Comparison of ENCODE assay signal across 13 cellular contexts in the genomic region with DNA sequence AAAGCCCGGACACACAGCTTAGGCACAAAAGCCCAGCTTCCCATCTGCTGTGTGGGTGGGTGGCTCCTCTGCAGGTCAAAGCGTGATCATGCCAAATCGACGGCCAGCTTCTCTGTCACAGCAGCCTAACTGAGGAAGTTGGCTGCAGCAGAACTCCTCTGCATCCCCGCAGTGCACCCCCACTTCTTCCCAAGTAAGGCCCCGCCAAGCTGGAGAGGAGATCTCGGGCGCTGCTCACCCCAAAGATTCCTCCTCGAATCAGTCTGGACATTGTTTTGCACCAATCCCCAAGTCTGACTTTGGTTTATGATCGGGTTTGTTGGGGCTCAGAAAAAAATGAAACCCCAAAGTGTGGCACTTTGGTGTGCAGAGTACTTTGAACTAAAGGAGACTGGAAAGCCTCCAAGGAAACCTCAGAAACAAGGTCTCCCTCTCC. TPM values are rescaled to one million over a fixed set of nuclear protein-coding genes. Genes with fewer than 3 reads are reported as not detected.
DNase-seq lines count a peak whose midpoint lies in the region; ATAC-seq and TF ChIP-seq lines count a peak whose summit lies in the region.
"Had no signal": no experiment of that assay in that cellular context is flagged by ENCODE, and none has a peak within 500 bp of the region (broad histone marks: within the 10 kb centered on the region; RNA-seq: fewer than 3 reads in every experiment).

No MANE protein-coding gene starts in this region.

- peak overlapping the region; percentile 89 for H3K27ac Mint-ChIP-seq in activated naive CD4-positive, alpha-beta T cell treated with anti-CD3 and anti-CD28 coated beads, Interleukin-2, amount 50 U/mL, for 24 hours
- H3K27ac Mint-ChIP-seq in WTC11 = no peak overlapping the region
- H3K27ac Mint-ChIP-seq: type B pancreatic cell had no signal

- H3K27me3 ChIP-seq in thyroid gland = no peaks in the 10 kb centered on the region

- intact Hi-C loops in thyroid gland (cut with DNase I) = loop anchor here (10.0 kb wide), 1 partner anchor 320 kb away; no protein-coding TSS in a partner anchor

- no peak overlapping the region for H3K4me3 ChIP-seq in thyroid gland (replicated peaks in 1 of 3)

- peaks cover 46% of the 10 kb centered on the region for H3K4me1 Mint-ChIP-seq in activated naive CD4-positive, alpha-beta T cell treated with anti-CD3 and anti-CD28 coated beads, Interleukin-2, amount 50 U/mL, for 24 hours
- peaks cover 20% of the 10 kb centered on the region for H3K4me1 Mint-ChIP-seq in WTC11

- H3K36me3 Mint-ChIP-seq in activated naive CD4-positive, alpha-beta T cell treated with anti-CD3 and anti-CD28 coated beads, Interleukin-2, amount 50 U/mL, for 24 hours = peaks cover 12% of the 10 kb centered on the region
- H3K36me3 Mint-ChIP-seq in WTC11 = no peaks in the 10 kb centered on the region
- H3K36me3 Mint-ChIP-seq: type B pancreatic cell had no signal

- TF ChIP-seq POLR2A in GM15510 (IDR thresholded peaks at IDR 0.05; ENCODE audit: borderline replicate concordance, extremely low read depth, insufficient read length) (peak; percentile 42), thyroid gland (IDR thresholded peaks at IDR 0.05) (no peak)

- DNase-seq in MV-4-11 (lab: John Stamatoyannopoulos, UW) = peak; percentile 47
- DNase-seq in stimulated activated CD4-positive, alpha-beta T cell treated with anti-CD3 and anti-CD28 coated beads, Interleukin-4, amount 100 ng/mL, for 1 hour = peak; percentile 18
- no peak for DNase-seq in SW 1271 (lab: John Stamatoyannopoulos, UW)
- no peak for DNase-seq in WTC11 (ENCODE audit: low spot score)
- DNase-seq in thyroid gland = no peak
- DNase-seq: activated T-cell treated with anti-CD3 and anti-CD28 coated beads, Interleukin-2, amount 50 U/mL, for 4 hours; hippocampal formation; SIG-M5 had no signal

- peaks cover 20 to 23% of the 10 kb centered on the region in 2 donors for H3K4me1 ChIP-seq in thyroid gland

- H3K36me3 ChIP-seq in thyroid gland = no peaks in the 10 kb centered on the region

- no peaks in the 10 kb centered on the region for H3K27me3 Mint-ChIP-seq in activated naive CD4-positive, alpha-beta T cell treated with anti-CD3 and anti-CD28 coated beads, Interleukin-2, amount 50 U/mL, for 24 hours
- H3K27me3 Mint-ChIP-seq in WTC11 (ENCODE audit: low read depth) = no peaks in the 10 kb centered on the region
- H3K27me3 Mint-ChIP-seq: type B pancreatic cell had no signal

- TF ChIP-seq CTCF in WTC11 (IDR thresholded peaks at IDR 0.05) = no peak
- no peak for TF ChIP-seq CTCF in thyroid gland (IDR thresholded peaks at IDR 0.05)

- 84 to 96% methylated on average over 10 of the region's 10 CpGs for WGBS in thyroid gland, 2 donors

- H3K9me3 ChIP-seq in thyroid gland = no peaks in the 10 kb centered on the region

- H3K27ac ChIP-seq in thyroid gland = no peak overlapping the region

- H3K4me3 Mint-ChIP-seq in activated naive CD4-positive, alpha-beta T cell treated with anti-CD3 and anti-CD28 coated beads, Interleukin-2, amount 50 U/mL, for 24 hours = peak overlapping the region; percentile 15
- no peak overlapping the region for H3K4me3 Mint-ChIP-seq in WTC11
- H3K4me3 Mint-ChIP-seq: type B pancreatic cell had no signal

- ATAC-seq in WTC11 (no peak), GM21390 (IDR thresholded peaks at IDR 0.05; ENCODE audit: unreplicated experiment) (no peak)

- POLR2A ChIA-PET in WTC11 (lab: Charles Lee) = interaction anchor here (0.6 kb wide), 1 partner anchor 808 kb away, joined by 3 read pairs; no protein-coding TSS in a partner anchor

- H3K9me3 Mint-ChIP-seq in activated naive CD4-positive, alpha-beta T cell treated with anti-CD3 and anti-CD28 coated beads, Interleukin-2, amount 50 U/mL, for 24 hours = no peaks in the 10 kb centered on the region
- no peaks in the 10 kb centered on the region for H3K9me3 Mint-ChIP-seq in WTC11
- H3K9me3 Mint-ChIP-seq: activated T-cell treated with anti-CD3 and anti-CD28 coated beads, Interleukin-2, amount 50 U/mL, for 4 hours; type B pancreatic cell had no signal

- CTCF ChIA-PET in WTC11 (lab: Charles Lee) = no interaction called here

TF ChIP-seq in WTC11, 78 proteins besides CTCF, POLR2A, EP300 and RAD21:
- TF ChIP-seq, protein P1, sequence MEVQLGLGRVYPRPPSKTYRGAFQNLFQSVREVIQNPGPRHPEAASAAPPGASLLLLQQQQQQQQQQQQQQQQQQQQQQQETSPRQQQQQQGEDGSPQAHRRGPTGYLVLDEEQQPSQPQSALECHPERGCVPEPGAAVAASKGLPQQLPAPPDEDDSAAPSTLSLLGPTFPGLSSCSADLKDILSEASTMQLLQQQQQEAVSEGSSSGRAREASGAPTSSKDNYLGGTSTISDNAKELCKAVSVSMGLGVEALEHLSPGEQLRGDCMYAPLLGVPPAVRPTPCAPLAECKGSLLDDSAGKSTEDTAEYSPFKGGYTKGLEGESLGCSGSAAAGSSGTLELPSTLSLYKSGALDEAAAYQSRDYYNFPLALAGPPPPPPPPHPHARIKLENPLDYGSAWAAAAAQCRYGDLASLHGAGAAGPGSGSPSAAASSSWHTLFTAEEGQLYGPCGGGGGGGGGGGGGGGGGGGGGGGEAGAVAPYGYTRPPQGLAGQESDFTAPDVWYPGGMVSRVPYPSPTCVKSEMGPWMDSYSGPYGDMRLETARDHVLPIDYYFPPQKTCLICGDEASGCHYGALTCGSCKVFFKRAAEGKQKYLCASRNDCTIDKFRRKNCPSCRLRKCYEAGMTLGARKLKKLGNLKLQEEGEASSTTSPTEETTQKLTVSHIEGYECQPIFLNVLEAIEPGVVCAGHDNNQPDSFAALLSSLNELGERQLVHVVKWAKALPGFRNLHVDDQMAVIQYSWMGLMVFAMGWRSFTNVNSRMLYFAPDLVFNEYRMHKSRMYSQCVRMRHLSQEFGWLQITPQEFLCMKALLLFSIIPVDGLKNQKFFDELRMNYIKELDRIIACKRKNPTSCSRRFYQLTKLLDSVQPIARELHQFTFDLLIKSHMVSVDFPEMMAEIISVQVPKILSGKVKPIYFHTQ (CRISPR knock-in tag; IDR thresholded peaks at IDR 0.05) = no peak
- TF ChIP-seq GTF2I (CRISPR knock-in tag; conservative IDR thresholded peaks at IDR 0.05) = no peak
- no peak for TF ChIP-seq IRF2 (CRISPR knock-in tag; IDR thresholded peaks at IDR 0.05; ENCODE audit: borderline replicate concordance, low read depth)
- TF ChIP-seq GRHL2 (CRISPR knock-in tag; IDR thresholded peaks at IDR 0.05; ENCODE audit: insufficient replicate concordance, severe bottlenecking) = no peak
- TF ChIP-seq, protein P2, sequence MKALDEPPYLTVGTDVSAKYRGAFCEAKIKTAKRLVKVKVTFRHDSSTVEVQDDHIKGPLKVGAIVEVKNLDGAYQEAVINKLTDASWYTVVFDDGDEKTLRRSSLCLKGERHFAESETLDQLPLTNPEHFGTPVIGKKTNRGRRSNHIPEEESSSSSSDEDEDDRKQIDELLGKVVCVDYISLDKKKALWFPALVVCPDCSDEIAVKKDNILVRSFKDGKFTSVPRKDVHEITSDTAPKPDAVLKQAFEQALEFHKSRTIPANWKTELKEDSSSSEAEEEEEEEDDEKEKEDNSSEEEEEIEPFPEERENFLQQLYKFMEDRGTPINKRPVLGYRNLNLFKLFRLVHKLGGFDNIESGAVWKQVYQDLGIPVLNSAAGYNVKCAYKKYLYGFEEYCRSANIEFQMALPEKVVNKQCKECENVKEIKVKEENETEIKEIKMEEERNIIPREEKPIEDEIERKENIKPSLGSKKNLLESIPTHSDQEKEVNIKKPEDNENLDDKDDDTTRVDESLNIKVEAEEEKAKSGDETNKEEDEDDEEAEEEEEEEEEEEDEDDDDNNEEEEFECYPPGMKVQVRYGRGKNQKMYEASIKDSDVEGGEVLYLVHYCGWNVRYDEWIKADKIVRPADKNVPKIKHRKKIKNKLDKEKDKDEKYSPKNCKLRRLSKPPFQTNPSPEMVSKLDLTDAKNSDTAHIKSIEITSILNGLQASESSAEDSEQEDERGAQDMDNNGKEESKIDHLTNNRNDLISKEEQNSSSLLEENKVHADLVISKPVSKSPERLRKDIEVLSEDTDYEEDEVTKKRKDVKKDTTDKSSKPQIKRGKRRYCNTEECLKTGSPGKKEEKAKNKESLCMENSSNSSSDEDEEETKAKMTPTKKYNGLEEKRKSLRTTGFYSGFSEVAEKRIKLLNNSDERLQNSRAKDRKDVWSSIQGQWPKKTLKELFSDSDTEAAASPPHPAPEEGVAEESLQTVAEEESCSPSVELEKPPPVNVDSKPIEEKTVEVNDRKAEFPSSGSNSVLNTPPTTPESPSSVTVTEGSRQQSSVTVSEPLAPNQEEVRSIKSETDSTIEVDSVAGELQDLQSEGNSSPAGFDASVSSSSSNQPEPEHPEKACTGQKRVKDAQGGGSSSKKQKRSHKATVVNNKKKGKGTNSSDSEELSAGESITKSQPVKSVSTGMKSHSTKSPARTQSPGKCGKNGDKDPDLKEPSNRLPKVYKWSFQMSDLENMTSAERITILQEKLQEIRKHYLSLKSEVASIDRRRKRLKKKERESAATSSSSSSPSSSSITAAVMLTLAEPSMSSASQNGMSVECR (CRISPR knock-in tag; IDR thresholded peaks at IDR 0.05; ENCODE audit: borderline replicate concordance) = no peak
- TF ChIP-seq, protein P3, sequence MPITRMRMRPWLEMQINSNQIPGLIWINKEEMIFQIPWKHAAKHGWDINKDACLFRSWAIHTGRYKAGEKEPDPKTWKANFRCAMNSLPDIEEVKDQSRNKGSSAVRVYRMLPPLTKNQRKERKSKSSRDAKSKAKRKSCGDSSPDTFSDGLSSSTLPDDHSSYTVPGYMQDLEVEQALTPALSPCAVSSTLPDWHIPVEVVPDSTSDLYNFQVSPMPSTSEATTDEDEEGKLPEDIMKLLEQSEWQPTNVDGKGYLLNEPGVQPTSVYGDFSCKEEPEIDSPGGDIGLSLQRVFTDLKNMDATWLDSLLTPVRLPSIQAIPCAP (CRISPR knock-in tag; IDR thresholded peaks at IDR 0.05) = no peak
- TF ChIP-seq, protein P4, sequence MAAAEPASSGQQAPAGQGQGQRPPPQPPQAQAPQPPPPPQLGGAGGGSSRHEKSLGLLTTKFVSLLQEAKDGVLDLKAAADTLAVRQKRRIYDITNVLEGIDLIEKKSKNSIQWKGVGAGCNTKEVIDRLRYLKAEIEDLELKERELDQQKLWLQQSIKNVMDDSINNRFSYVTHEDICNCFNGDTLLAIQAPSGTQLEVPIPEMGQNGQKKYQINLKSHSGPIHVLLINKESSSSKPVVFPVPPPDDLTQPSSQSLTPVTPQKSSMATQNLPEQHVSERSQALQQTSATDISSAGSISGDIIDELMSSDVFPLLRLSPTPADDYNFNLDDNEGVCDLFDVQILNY (CRISPR knock-in tag; IDR thresholded peaks at IDR 0.05) = no peak
- no peak for TF ChIP-seq ZNF317 (CRISPR knock-in tag; IDR thresholded peaks at IDR 0.05; ENCODE audit: borderline replicate concordance, low read depth)
- no peak for TF ChIP-seq TCF7 (CRISPR knock-in tag; IDR thresholded peaks at IDR 0.05; ENCODE audit: low read depth)
- TF ChIP-seq FOXJ3 (CRISPR knock-in tag; IDR thresholded peaks at IDR 0.05; ENCODE audit: borderline replicate concordance) = no peak

RNA-seq across cellular contexts. Expression of a gene that starts 19.7 kb away (rescaled TPM):
- total RNA-seq in WTC11 (2021) = 0.21 to 0.33 TPM in 2 of 3 replicates, not detected in the other
- under 1 TPM in 2 of 4 donors, not detected in 2; 0.67 to 0.83 TPM for total RNA-seq in thyroid gland
- total RNA-seq: myocyte had no signal

RNA-seq across cellular contexts. Expression of a gene that starts 57.4 kb away (rescaled TPM):
- total RNA-seq in WTC11 (2021) (2.7 to 3.7 TPM (median 3.2 TPM) in 3 replicates), thyroid gland (10 to 100 TPM in 2 of 4 donors, 1 to 10 TPM in 2; 8.7 to 27.3 (median 11.9) TPM)
- total RNA-seq: myocyte had no signal

Comparison
In these comparisons a context has a peak if more than half of its experiments do, and no peak if none do; other contexts are left out.
1. DNase-seq: peak in MV-4-11 (single experiment) and stimulated activated CD4-positive, alpha-beta T cell treated with anti-CD3 and anti-CD28 coated beads, Interleukin-4, amount 100 ng/mL, for 1 hour (single experiment); none in SW 1271 (0 of 2), WTC11 (single experiment) and thyroid gland (0 of 2).